Comparison of ENCODE assay signal across 10 cellular contexts in the genomic region with DNA sequence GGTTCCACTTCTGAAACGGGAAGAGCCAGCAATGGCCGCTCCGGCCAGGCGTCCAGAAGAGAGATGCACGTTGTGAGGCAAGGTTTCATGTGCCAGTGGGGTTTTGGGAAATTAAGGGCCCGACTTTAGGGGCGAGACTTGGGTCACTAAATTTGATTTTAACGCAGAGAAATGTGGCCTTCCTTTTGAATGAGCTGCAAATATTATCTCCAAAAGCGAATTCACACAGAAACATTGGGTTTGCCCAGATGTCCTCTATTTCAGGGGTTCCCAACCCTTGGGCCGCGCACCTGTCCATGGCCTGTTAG. TPM values are rescaled to one million over a fixed set of nuclear protein-coding genes. Genes with fewer than 3 reads are reported as not detected.
DNase-seq lines count a peak whose midpoint lies in the region; ATAC-seq and TF ChIP-seq lines count a peak whose summit lies in the region.
"Had no signal": no experiment of that assay in that cellular context is flagged by ENCODE, and none has a peak within 500 bp of the region (broad histone marks: within the 10 kb centered on the region; RNA-seq: fewer than 3 reads in every experiment).

No MANE protein-coding gene starts in this region.

- H3K4me1 Mint-ChIP-seq in Caco-2 (ENCODE audit: low read depth, unreplicated experiment) = peaks cover 15% of the 10 kb centered on the region

- H3K9me3 ChIP-seq in Caco-2 = no peaks in the 10 kb centered on the region

- POLR2A ChIA-PET in Caco-2 (lab: Charles Lee) = interaction anchor here (0.6 to 1.4 kb wide), 5 partner anchors 9 to 289 kb away, joined by 3 to 6 read pairs (median 4); a partner anchor contains a TSS
- POLR2A ChIA-PET in RWPE1 (lab: Yijun Ruan, JAX; ENCODE audit: low non-redundant PET) = interaction anchor here (0.6 to 1.0 kb wide), 4 partner anchors 17 to 269 kb away, joined by 3 to 4 read pairs (median 4); a partner anchor contains a TSS

- peaks cover 13% of the 10 kb centered on the region for H3K4me1 ChIP-seq in Caco-2

- H3K4me3 ChIP-seq in Caco-2 (ENCODE audit: low read depth, low read length) = peak overlapping the region; percentile 61
- H3K4me3 ChIP-seq in fibroblast of villous mesenchyme (ENCODE audit: low read depth, low read length) = peak overlapping the region; percentile 78
- H3K4me3 ChIP-seq in retinal pigment epithelial cell (ENCODE audit: low read length) = peak overlapping the region; percentile 82

- H3K27me3 Mint-ChIP-seq in Caco-2 (ENCODE audit: insufficient read depth, unreplicated experiment) = no peaks in the 10 kb centered on the region
- H3K27me3 Mint-ChIP-seq: stimulated activated naive CD8-positive, alpha-beta T cell treated with anti-CD3 and anti-CD28 coated beads, Interleukin-15, Interleukin-2, amounts not matched to agents 100 ng/mL and 50 ng/mL, for 24 hours had no signal

- no peaks in the 10 kb centered on the region for H3K36me3 Mint-ChIP-seq in Caco-2 (ENCODE audit: insufficient read depth, unreplicated experiment)
- H3K36me3 Mint-ChIP-seq: mesothelial cell of epicardium had no signal

- H3K4me3 Mint-ChIP-seq in Caco-2 (ENCODE audit: unreplicated experiment) = no peak overlapping the region
- H3K4me3 Mint-ChIP-seq: mesothelial cell of epicardium; stimulated activated naive CD8-positive, alpha-beta T cell treated with anti-CD3 and anti-CD28 coated beads, Interleukin-15, Interleukin-2, amounts not matched to agents 100 ng/mL and 50 ng/mL, for 24 hours had no signal

- H3K27ac ChIP-seq in RWPE1 = peak overlapping the region; percentile 99

- no peaks in the 10 kb centered on the region for H3K36me3 ChIP-seq in Caco-2 (ENCODE audit: control insufficient read depth, insufficient read depth, low read length)

- TSS peak; percentile 71 for BruUV-seq in Caco-2 (replicated peaks; lab: Mats Ljungman, UMichigan)

- ATAC-seq in GM18519 (IDR thresholded peaks at IDR 0.05; ENCODE audit: low FRiP score, unreplicated experiment) (no peak), HG02852 (IDR thresholded peaks at IDR 0.05; ENCODE audit: unreplicated experiment) (no peak)

- TF ChIP-seq CTCF in Caco-2 (IDR thresholded peaks at IDR 0.05; ENCODE audit: insufficient read depth in 1 of 2, low read depth in 1 of 2, low read length in 1 of 2, severe bottlenecking in 1 of 2, unreplicated experiment in 1 of 2) (no peak), RWPE1 (conservative IDR thresholded peaks at IDR 0.05; ENCODE audit: low read depth) (no peak), fibroblast of villous mesenchyme (IDR thresholded peaks at IDR 0.05; ENCODE audit: insufficient read depth, low read depth, low read length) (no peak), retinal pigment epithelial cell (conservative IDR thresholded peaks at IDR 0.05; ENCODE audit: low read depth, low read length) (no peak), GM13977 (IDR thresholded peaks at IDR 0.05; ENCODE audit: extremely low read depth, insufficient read depth, missing control alignments) (no peak)

- no peak overlapping the region for H3K27ac Mint-ChIP-seq in Caco-2 (ENCODE audit: unreplicated experiment)
- H3K27ac Mint-ChIP-seq: mesothelial cell of epicardium; stimulated activated naive CD8-positive, alpha-beta T cell treated with anti-CD3 and anti-CD28 coated beads, Interleukin-15, Interleukin-2, amounts not matched to agents 100 ng/mL and 50 ng/mL, for 24 hours had no signal

- H3K9me3 Mint-ChIP-seq in Caco-2 (ENCODE audit: unreplicated experiment) = no peaks in the 10 kb centered on the region
- H3K9me3 Mint-ChIP-seq: mesothelial cell of epicardium; stimulated activated naive CD8-positive, alpha-beta T cell treated with anti-CD3 and anti-CD28 coated beads, Interleukin-15, Interleukin-2, amounts not matched to agents 100 ng/mL and 50 ng/mL, for 24 hours had no signal

- CTCF ChIA-PET in Caco-2 (lab: Charles Lee) = interaction anchor here (0.6 to 2.0 kb wide), 10 partner anchors 24 to 289 kb away, joined by 3 to 10 read pairs (median 4); a partner anchor contains a TSS
- CTCF ChIA-PET in RWPE1 (lab: Yijun Ruan, JAX) = interaction anchor here (0.8 to 1.0 kb wide), 2 partner anchors 50 to 68 kb away, joined by 3 to 4 read pairs; no protein-coding TSS in a partner anchor

- H3K27me3 ChIP-seq in Caco-2 (replicated peaks; ENCODE audit: control insufficient read depth, insufficient read depth, low read length) = no peaks in the 10 kb centered on the region

- DNase-seq in Caco-2 (no peak), RWPE1 (ENCODE audit: low spot score) (no peak), fibroblast of villous mesenchyme (ENCODE audit: low read depth) (no peak), retinal pigment epithelial cell (ENCODE audit: low read depth) (no peak), GF-D8 (lab: John Stamatoyannopoulos, UW) (no peak), GM13977 (ENCODE audit: low spot score) (no peak)

- in situ Hi-C loops in GM13977 (cut with MboI; ENCODE audit: low pct_unique_long_range_greater_than_20kb, low sequenced_read_pairs, unreplicated experiment) = no loop called here

- intact Hi-C loops in Caco-2 (cut with micrococcal nuclease; ENCODE audit: unreplicated experiment) = loop anchor here (1.0 to 5.0 kb wide), 6 partner anchors 25 to 265 kb away; a partner anchor contains a TSS

RNA-seq across cellular contexts. Expression of a gene that starts 2.3 kb away (rescaled TPM):
- total RNA-seq in Caco-2 (2022) (8.8 and 9.2 TPM in 2 replicates), fibroblast of villous mesenchyme (6.9 and 7.4 TPM in 2 replicates)

RNA-seq across cellular contexts. Expression of a gene that starts 6.5 kb away (rescaled TPM):
- total RNA-seq in Caco-2 (2022) (23.6 and 24.7 TPM in 2 replicates), fibroblast of villous mesenchyme (1.7 and 4.5 TPM in 2 replicates)

RNA-seq across cellular contexts. Expression of a gene that starts 40.6 kb away (rescaled TPM):
- total RNA-seq in Caco-2 (2022) = not detected in 2 replicates
- total RNA-seq in fibroblast of villous mesenchyme = not detected in 2 replicates
- total RNA-seq: mesothelial cell of epicardium had no signal
